ENCODE assay signal across 13 cellular contexts in genomic region chr1:178168535-178168934, GRCh38.
A peak's percentile ranks its signal among the peaks of the same experiment; 100 is the strongest.
DNase-seq lines count a peak whose midpoint lies in the region; ATAC-seq lines count a peak whose summit lies in the region.
"Had no signal": no experiment of that assay in that cellular context is flagged by ENCODE, and none has a peak within 500 bp of the region (broad histone marks: within the 10 kb centered on the region; RNA-seq: fewer than 3 reads in every experiment).

No MANE protein-coding gene starts in this region.

- no peak for ATAC-seq in sciatic nerve
- ATAC-seq in activated CD4-positive, CD25-positive, alpha-beta regulatory T cell treated with anti-CD3 and anti-CD28 coated beads, Interleukin-2, amount 50 U/mL, for 24 hours, result no peak

- DNase-seq in A172 (ENCODE audit: low spot score), result peak; percentile 60
- peak; percentile 62 for DNase-seq in HCEC 1CT
- peak; percentile 82 for DNase-seq in amniotic epithelial cell (ENCODE audit: low read depth)
- DNase-seq in foreskin melanocyte, result peak; percentile 65
- no peak for DNase-seq in sciatic nerve (ENCODE audit: low spot score)
- no peak for DNase-seq in NCI-H1092 treated with DMSO at 0.1 percent for 48 hours (lab: John Stamatoyannopoulos, UW)
- DNase-seq in GM19238 (ENCODE audit: insufficient read length, low spot score), result no peak
- DNase-seq: activated CD4-positive, CD25-positive, alpha-beta regulatory T cell treated with anti-CD3 and anti-CD28 coated beads, Interleukin-2, amount 50 U/mL, for 72 hours; DMS79 treated with DMSO at 0.1 percent for 48 hours; MV-4-11; NCI-H2171 treated with DMSO at 0.1 percent for 48 hours; stimulated activated CD4-positive, alpha-beta T cell treated with anti-CD3 and anti-CD28 coated beads, Interleukin-15, amount 100 ng/mL, for 24 hours had no signal

- intact Hi-C loops in sciatic nerve (cut with DNase I), result no loop called here

Comparison
In these comparisons a context has a peak if more than half of its experiments do, and no peak if none do; other contexts are left out.
1. DNase-seq: peak in A172 (single experiment), HCEC 1CT (single experiment), amniotic epithelial cell (single experiment) and foreskin melanocyte (single experiment); none in sciatic nerve (single experiment), NCI-H1092 treated with DMSO at 0.1 percent for 48 hours (single experiment) and GM19238 (single experiment).